ENCODE assay signal across 8 cellular contexts in the genomic region with DNA sequence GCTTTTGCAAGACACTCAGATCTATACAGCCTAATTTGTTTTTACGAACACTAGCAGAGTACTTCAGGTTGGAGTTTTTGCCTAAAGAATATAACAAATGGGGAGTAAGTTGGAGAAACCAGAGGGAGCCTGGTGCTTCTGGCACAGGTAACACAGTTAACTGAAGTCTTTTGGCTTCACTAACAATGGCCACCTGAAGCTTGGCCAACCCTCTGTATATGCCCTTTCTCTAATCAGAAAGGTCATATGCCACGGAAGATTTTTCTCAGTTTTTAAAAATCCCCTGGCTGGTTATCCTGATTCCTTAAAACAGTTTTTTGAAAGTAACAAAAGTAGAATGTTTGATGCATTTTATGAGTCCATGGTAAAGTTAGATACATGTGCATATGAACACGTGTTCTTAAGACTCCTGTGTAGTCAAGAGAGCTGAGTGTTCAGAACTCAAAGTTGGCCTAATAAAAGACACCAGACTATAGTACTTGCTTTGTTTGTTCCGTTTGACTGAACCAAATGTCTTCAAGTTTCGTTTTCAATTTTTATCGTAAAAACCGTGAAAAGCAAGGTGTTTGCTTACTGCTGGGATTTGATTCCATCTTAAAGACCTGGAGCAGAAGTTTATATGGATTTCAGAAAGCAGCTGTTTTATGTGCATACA.
DNase-seq lines count a peak whose midpoint lies in the region; ATAC-seq and TF ChIP-seq lines count a peak whose summit lies in the region.
"Had no signal": no experiment of that assay in that cellular context is flagged by ENCODE, and none has a peak within 500 bp of the region (broad histone marks: within the 10 kb centered on the region; RNA-seq: fewer than 3 reads in every experiment).

No MANE protein-coding gene starts in this region.

- peaks cover 7% of the 10 kb centered on the region for H3K4me1 Mint-ChIP-seq in activated CD8-positive, alpha-beta T cell treated with anti-CD3 and anti-CD28 coated beads, Interleukin-2, amount 10 ng/mL, durations not matched to agents 7 days and 5 days (ENCODE audit: low read depth)

- ATAC-seq in GM18868 (IDR thresholded peaks at IDR 0.05; ENCODE audit: unreplicated experiment) (peak; percentile 77), HG02798 (IDR thresholded peaks at IDR 0.05; ENCODE audit: poor library complexity, unreplicated experiment) (peak; percentile 70), psoas muscle (peak in 1 of 4 donors; percentile 41)
- ATAC-seq in activated CD8-positive, alpha-beta T cell treated with anti-CD3 and anti-CD28 coated beads, Interleukin-2, amount 10 ng/mL, durations not matched to agents 7 days and 5 days: no peak

- H3K27me3 Mint-ChIP-seq in activated CD8-positive, alpha-beta T cell treated with anti-CD3 and anti-CD28 coated beads, Interleukin-2, amount 10 ng/mL, durations not matched to agents 7 days and 5 days (ENCODE audit: low read depth): no peaks in the 10 kb centered on the region

- no peak overlapping the region for H3K27ac ChIP-seq in psoas muscle
- H3K27ac ChIP-seq: ovary had no signal

- POLR2A ChIA-PET in activated CD8-positive, alpha-beta T cell treated with anti-CD3 and anti-CD28 coated beads, Interleukin-2, amount 10 ng/mL, durations not matched to agents 7 days and 5 days (lab: Charles Lee): no interaction called here

- no peaks in the 10 kb centered on the region for H3K36me3 ChIP-seq in psoas muscle (ENCODE audit: insufficient read depth in 1 of 2, low read depth in 1 of 2)
- H3K36me3 ChIP-seq: ovary had no signal

- H3K27ac Mint-ChIP-seq in activated CD8-positive, alpha-beta T cell treated with anti-CD3 and anti-CD28 coated beads, Interleukin-2, amount 10 ng/mL, durations not matched to agents 7 days and 5 days: peak overlapping the region; percentile 30

- WGBS in psoas muscle, 3 donors: 42 to 70% (median 51%) methylated on average over 7 of the region's 7 CpGs

- no peaks in the 10 kb centered on the region for H3K27me3 ChIP-seq in psoas muscle (ENCODE audit: insufficient read depth in 3 of 3, low read length in 2 of 3)
- H3K27me3 ChIP-seq: ovary had no signal

- peaks cover 15% of the 10 kb centered on the region for H3K4me1 ChIP-seq in psoas muscle

- no peak for DNase-seq in activated CD8-positive, alpha-beta T cell treated with anti-CD3 and anti-CD28 coated beads, Interleukin-2, amount 10 ng/mL, durations not matched to agents 7 days and 5 days
- DNase-seq in psoas muscle: no peak
- no peak for DNase-seq in GM19238 (ENCODE audit: insufficient read length, low spot score)
- no peak for DNase-seq in GDM1 (lab: John Stamatoyannopoulos, UW)
- DNase-seq in mesenteric fat pad (ENCODE audit: low spot score): no peak
- DNase-seq: ovary had no signal

- no peaks in the 10 kb centered on the region for H3K9me3 ChIP-seq in psoas muscle
- H3K9me3 ChIP-seq: ovary had no signal

- H3K36me3 Mint-ChIP-seq in activated CD8-positive, alpha-beta T cell treated with anti-CD3 and anti-CD28 coated beads, Interleukin-2, amount 10 ng/mL, durations not matched to agents 7 days and 5 days (ENCODE audit: low read depth): no peaks in the 10 kb centered on the region

- H3K4me3 ChIP-seq in psoas muscle: peak overlapping the region; percentile 49
- H3K4me3 ChIP-seq: ovary had no signal

- H3K4me3 Mint-ChIP-seq in activated CD8-positive, alpha-beta T cell treated with anti-CD3 and anti-CD28 coated beads, Interleukin-2, amount 10 ng/mL, durations not matched to agents 7 days and 5 days: peak overlapping the region; percentile 45

- CTCF ChIA-PET in activated CD8-positive, alpha-beta T cell treated with anti-CD3 and anti-CD28 coated beads, Interleukin-2, amount 10 ng/mL, durations not matched to agents 7 days and 5 days (lab: Charles Lee): interaction anchor here (0.7 to 1.0 kb wide), 2 partner anchors 648 to 762 kb away, joined by 3 to 4 read pairs; no protein-coding TSS in a partner anchor

- H3K9me3 Mint-ChIP-seq in activated CD8-positive, alpha-beta T cell treated with anti-CD3 and anti-CD28 coated beads, Interleukin-2, amount 10 ng/mL, durations not matched to agents 7 days and 5 days (ENCODE audit: insufficient read depth): no peaks in the 10 kb centered on the region

- intact Hi-C loops in psoas muscle (cut with DNase I): no loop called here

- no peak for TF ChIP-seq CTCF in psoas muscle (IDR thresholded peaks at IDR 0.05)
